In genomic region chr12:117486840-117487659, GRCh38 we compare ENCODE assay signal across 11 cellular contexts.
DNase-seq lines count a peak whose midpoint lies in the region; ATAC-seq and TF ChIP-seq lines count a peak whose summit lies in the region.
"Had no signal": no experiment of that assay in that cellular context is flagged by ENCODE, and none has a peak within 500 bp of the region (broad histone marks: within the 10 kb centered on the region; RNA-seq: fewer than 3 reads in every experiment).

No MANE protein-coding gene starts in this region.

- H3K27ac Mint-ChIP-seq in type B pancreatic cell, result no peak overlapping the region
- H3K27ac Mint-ChIP-seq in progenitor cell of endocrine pancreas, result no peak overlapping the region

- intact Hi-C loops in HCT116 (cut with micrococcal nuclease), result no loop called here

- H3K9me2 ChIP-seq in HCT116 (ENCODE audit: insufficient read depth), result no peaks in the 10 kb centered on the region

- H3K4me3 Mint-ChIP-seq in type B pancreatic cell (no peak overlapping the region), progenitor cell of endocrine pancreas (ENCODE audit: low read depth) (no peak overlapping the region)

- H2BK120ac ChIP-seq in mesendoderm (ENCODE audit: low read depth, low read length), result no peak overlapping the region

- no CpG with 5 or more reads among the region's 5 CpGs for WGBS in mesendoderm (ENCODE audit: extremely low coverage, insufficient coverage, low lambda C conversion rate)

- H4K5ac ChIP-seq in mesendoderm (ENCODE audit: low read length), result no peak overlapping the region

- peaks cover 46% of the 10 kb centered on the region for H3K27me3 Mint-ChIP-seq in type B pancreatic cell
- peaks cover 94% of the 10 kb centered on the region for H3K27me3 Mint-ChIP-seq in progenitor cell of endocrine pancreas

- peak overlapping the region; percentile 70 for H3K4me2 ChIP-seq in HCT116 (ENCODE audit: low read length)
- H3K4me2 ChIP-seq in mesendoderm (ENCODE audit: low read length), result no peak overlapping the region

- H2AK5ac ChIP-seq in mesendoderm (ENCODE audit: low read length), result no peak overlapping the region

- no peak overlapping the region for H2AFZ ChIP-seq in HCT116 (ENCODE audit: low read depth, low read length, poor library complexity, severe bottlenecking)

- no peak overlapping the region for H4K8ac ChIP-seq in mesendoderm (ENCODE audit: low read depth, low read length)

- no peaks in the 10 kb centered on the region for H3K79me2 ChIP-seq in HCT116 (ENCODE audit: insufficient read depth, low read length)
- no peaks in the 10 kb centered on the region for H3K79me2 ChIP-seq in mesendoderm (ENCODE audit: control insufficient read depth, insufficient read depth, low read length)

- no peak overlapping the region for H3K18ac ChIP-seq in mesendoderm (ENCODE audit: low read length)

- POLR2A ChIA-PET in HCT116 (lab: Charles Lee), result no interaction called here

- no peaks in the 10 kb centered on the region for H3K4me1 Mint-ChIP-seq in type B pancreatic cell (ENCODE audit: unreplicated experiment)
- peaks cover 1% of the 10 kb centered on the region for H3K4me1 Mint-ChIP-seq in progenitor cell of endocrine pancreas (ENCODE audit: low read depth)

- H3K36me3 ChIP-seq in HCT116 (ENCODE audit: control insufficient read depth in 1 of 2, insufficient read depth in 2 of 2, low read length in 2 of 2), result no peaks in the 10 kb centered on the region
- H3K36me3 ChIP-seq in mesendoderm (ENCODE audit: control insufficient read depth, insufficient read depth, low read length), result no peaks in the 10 kb centered on the region
- H3K36me3 ChIP-seq: breast epithelium had no signal

- 0 out of 4 replicates have a peak overlapping the region, but pooled peaks of 1 of the 2 experiments have one; percentile 8 for H3K4me3 ChIP-seq in HCT116 (replicated peaks in 1 of 2; ENCODE audit: low read depth in 1 of 2, low read length in 2 of 2)
- no peak overlapping the region for H3K4me3 ChIP-seq in mesendoderm (ENCODE audit: low read length)
- H3K4me3 ChIP-seq: breast epithelium had no signal

- peak; percentile 14; the same call in 1 of the 2 replicates for TF ChIP-seq RAD21 in HCT116 (IDR thresholded peaks at IDR 0.05; ENCODE audit: low read depth)

- H3K4me1 ChIP-seq in HCT116 (ENCODE audit: control insufficient read depth in 1 of 2, insufficient read depth in 2 of 2, low read length in 2 of 2) (peaks cover 13 to 27% of the 10 kb centered on the region in 2 experiments), mesendoderm (ENCODE audit: control insufficient read depth, low read depth, low read length) (no peaks in the 10 kb centered on the region)
- H3K4me1 ChIP-seq: breast epithelium had no signal

- no peaks in the 10 kb centered on the region for H4K20me1 ChIP-seq in HCT116 (ENCODE audit: insufficient read depth)

- TF ChIP-seq POLR2A in HCT116 (IDR thresholded peaks at IDR 0.05; ENCODE audit: borderline replicate concordance, extremely low read depth, insufficient read depth, insufficient read length), result no peak

- TF ChIP-seq CTCF in HCT116 (IDR thresholded peaks at IDR 0.05 in 2 of 3, conservative IDR thresholded peaks at IDR 0.05 in 1 of 3; ENCODE audit: borderline replicate concordance in 1 of 3, insufficient read depth in 1 of 3, low read depth in 2 of 3, low read length in 2 of 3) (no peak), type B pancreatic cell (conservative IDR thresholded peaks at IDR 0.05) (no peak), progenitor cell of endocrine pancreas (IDR thresholded peaks at IDR 0.05; ENCODE audit: unreplicated experiment) (no peak)

- peak overlapping the region; percentile 25; the same call in 1 of the 2 replicates for H3K27ac ChIP-seq in HCT116 (ENCODE audit: low read depth, low read length)
- H3K27ac ChIP-seq in mesendoderm (ENCODE audit: low read depth, low read length), result no peak overlapping the region
- H3K27ac ChIP-seq: C4-2B had no signal

- peak; percentile 93 for DNase-seq in A172 (ENCODE audit: low spot score)
- peak; percentile 80 for DNase-seq in HCT116 (ENCODE audit: low read depth, low spot score)
- peak; percentile 81 for DNase-seq in astrocyte of the hippocampus (ENCODE audit: low read depth, low spot score)
- DNase-seq in mesendoderm, result peak; percentile 37
- DNase-seq in iPS-NIHi11 (ENCODE audit: low spot score), result no peak
- no peak for DNase-seq in type B pancreatic cell (ENCODE audit: extremely low spot score, unreplicated experiment)
- DNase-seq in progenitor cell of endocrine pancreas (ENCODE audit: low spot score, unreplicated experiment), result no peak
- DNase-seq: NCI-H2107 had no signal

- RAD21 ChIA-PET in HCT116 (lab: Charles Lee; ENCODE audit: low non-redundant PET in 1 of 2, low total read pairs in 2 of 2, uncharacterized antibody in 2 of 2, unreplicated experiment in 2 of 2), result no interaction called here

- no peak overlapping the region for H3K23ac ChIP-seq in mesendoderm (ENCODE audit: low read length)

- BruUV-seq in HCT116 (replicated peaks; lab: Mats Ljungman, UMichigan), result no TSS peak

- no peak overlapping the region for H2BK15ac ChIP-seq in mesendoderm (replicated peaks; ENCODE audit: low read depth)

- no peak overlapping the region for H2BK5ac ChIP-seq in mesendoderm (ENCODE audit: low read length)

- no peak overlapping the region for H3K9ac ChIP-seq in HCT116 (ENCODE audit: low read length)
- no peak overlapping the region for H3K9ac ChIP-seq in mesendoderm (ENCODE audit: low read length)

- no peaks in the 10 kb centered on the region for H3K36me3 Mint-ChIP-seq in type B pancreatic cell
- H3K36me3 Mint-ChIP-seq in progenitor cell of endocrine pancreas (ENCODE audit: insufficient read depth), result peaks cover 1% of the 10 kb centered on the region

- H3K79me1 ChIP-seq in mesendoderm (ENCODE audit: low read length), result no peaks in the 10 kb centered on the region

- H3K27me3 ChIP-seq in HCT116 (ENCODE audit: insufficient read depth, low read length) (no peaks in the 10 kb centered on the region), mesendoderm (ENCODE audit: insufficient read depth, low read length, poor library complexity) (no peaks in the 10 kb centered on the region)
- H3K27me3 ChIP-seq: breast epithelium had no signal

- no peaks in the 10 kb centered on the region for H3K9me3 Mint-ChIP-seq in type B pancreatic cell
- no peaks in the 10 kb centered on the region for H3K9me3 Mint-ChIP-seq in progenitor cell of endocrine pancreas (ENCODE audit: low read depth)

- H3K56ac ChIP-seq in mesendoderm (ENCODE audit: low read length), result no peak overlapping the region

- CTCF ChIA-PET in HCT116 (lab: Charles Lee), result interaction anchor here (1.2 kb wide), 1 partner anchor 14 kb away, joined by 3 read pairs; no protein-coding TSS in a partner anchor

- no peak overlapping the region for H3K4ac ChIP-seq in mesendoderm (ENCODE audit: low read depth, low read length)

- H3K9me3 ChIP-seq in HCT116 (ENCODE audit: control insufficient read depth in 1 of 2, insufficient read depth in 1 of 2, low read depth in 1 of 2, low read length in 2 of 2), result no peaks in the 10 kb centered on the region
- H3K9me3 ChIP-seq: breast epithelium had no signal

- ATAC-seq in HCT116 (peak; percentile 98), HG02852 (IDR thresholded peaks at IDR 0.05; ENCODE audit: unreplicated experiment) (no peak)

TF ChIP-seq in HCT116, 20 proteins besides CTCF, POLR2A, EP300 and RAD21 (continues in another document):
- TF ChIP-seq CBX3 (IDR thresholded peaks at IDR 0.05; ENCODE audit: low read depth) (peak; percentile 92), EZH2phosphoT487 (IDR thresholded peaks at IDR 0.05; ENCODE audit: borderline replicate concordance) (no peak), CEBPB (IDR thresholded peaks at IDR 0.05; ENCODE audit: low read depth) (0 out of 2 replicates have a peak, but pooled peaks have one; percentile 33), ZNF274 (IDR thresholded peaks at IDR 0.05; ENCODE audit: low read depth, low read length) (no peak), POLR2AphosphoS5 (IDR thresholded peaks at IDR 0.05; ENCODE audit: low read depth, low read length) (peak; percentile 46; the same call in 1 of the 2 replicates), TCF7L2 (IDR thresholded peaks at IDR 0.05; ENCODE audit: borderline replicate concordance, extremely low read depth, insufficient read depth, insufficient read length) (no peak), YY1 (IDR thresholded peaks at IDR 0.05; ENCODE audit: extremely low read depth, insufficient replicate concordance, low read depth, low read length) (no peak), EGR1 (IDR thresholded peaks at IDR 0.05; ENCODE audit: low read depth) (peak; percentile 28; the same call in 1 of the 2 replicates), ZFX (IDR thresholded peaks at IDR 0.05) (no peak), SRF (IDR thresholded peaks at IDR 0.05; ENCODE audit: low read depth) (peak; percentile 71; the same call in 1 of the 2 replicates), JUND (IDR thresholded peaks at IDR 0.05) (peak; percentile 98), SIN3A (IDR thresholded peaks at IDR 0.05; ENCODE audit: low read depth) (no peak), EZH2 (IDR thresholded peaks at IDR 0.05) (no peak), FOSL1 (IDR thresholded peaks at IDR 0.05; ENCODE audit: low read depth) (peak; percentile 99), SP1 (IDR thresholded peaks at IDR 0.05; ENCODE audit: low read depth) (peak; percentile 90)
- TF ChIP-seq, protein P1, sequence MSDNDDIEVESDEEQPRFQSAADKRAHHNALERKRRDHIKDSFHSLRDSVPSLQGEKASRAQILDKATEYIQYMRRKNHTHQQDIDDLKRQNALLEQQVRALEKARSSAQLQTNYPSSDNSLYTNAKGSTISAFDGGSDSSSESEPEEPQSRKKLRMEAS (IDR thresholded peaks at IDR 0.05), result peak; percentile 44; the same call in 1 of the 2 replicates
- TF ChIP-seq, protein P2, sequence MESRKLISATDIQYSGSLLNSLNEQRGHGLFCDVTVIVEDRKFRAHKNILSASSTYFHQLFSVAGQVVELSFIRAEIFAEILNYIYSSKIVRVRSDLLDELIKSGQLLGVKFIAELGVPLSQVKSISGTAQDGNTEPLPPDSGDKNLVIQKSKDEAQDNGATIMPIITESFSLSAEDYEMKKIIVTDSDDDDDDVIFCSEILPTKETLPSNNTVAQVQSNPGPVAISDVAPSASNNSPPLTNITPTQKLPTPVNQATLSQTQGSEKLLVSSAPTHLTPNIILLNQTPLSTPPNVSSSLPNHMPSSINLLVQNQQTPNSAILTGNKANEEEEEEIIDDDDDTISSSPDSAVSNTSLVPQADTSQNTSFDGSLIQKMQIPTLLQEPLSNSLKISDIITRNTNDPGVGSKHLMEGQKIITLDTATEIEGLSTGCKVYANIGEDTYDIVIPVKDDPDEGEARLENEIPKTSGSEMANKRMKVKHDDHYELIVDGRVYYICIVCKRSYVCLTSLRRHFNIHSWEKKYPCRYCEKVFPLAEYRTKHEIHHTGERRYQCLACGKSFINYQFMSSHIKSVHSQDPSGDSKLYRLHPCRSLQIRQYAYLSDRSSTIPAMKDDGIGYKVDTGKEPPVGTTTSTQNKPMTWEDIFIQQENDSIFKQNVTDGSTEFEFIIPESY (IDR thresholded peaks at IDR 0.05; ENCODE audit: extremely low read depth, insufficient replicate concordance, low read length), result no peak

Comparison
In these comparisons a context has a peak if more than half of its experiments do, and no peak if none do; other contexts are left out.
1. DNase-seq: peak in A172 (single experiment), HCT116 (single experiment), astrocyte of the hippocampus (single experiment) and mesendoderm (single experiment); none in iPS-NIHi11 (single experiment), type B pancreatic cell (single experiment) and progenitor cell of endocrine pancreas (single experiment).